8 cellular contexts compared by ENCODE assay signal in genomic region chr2:26068602-26069298, GRCh38. TPM values are rescaled to one million over a fixed set of nuclear protein-coding genes. Genes with fewer than 3 reads are reported as not detected.
DNase-seq lines count a peak whose midpoint lies in the region; ATAC-seq and TF ChIP-seq lines count a peak whose summit lies in the region.

No MANE protein-coding gene starts in this region.

- H3K9me2 ChIP-seq in DOHH2 (replicated peaks; ENCODE audit: control insufficient read depth, low read length) = no peaks in the 10 kb centered on the region

- H3K4me3 ChIP-seq in DOHH2 (ENCODE audit: low read length) = no peak overlapping the region
- H3K4me3 ChIP-seq in psoas muscle = no peak overlapping the region

- no peaks in the 10 kb centered on the region for H3K9me3 Mint-ChIP-seq in T-cell
- H3K9me3 Mint-ChIP-seq in nephron progenitor cell = peaks cover 5% of the 10 kb centered on the region

- H3K4me2 ChIP-seq in DOHH2 (ENCODE audit: low read length) = peak overlapping the region; percentile 36

- H3K27ac Mint-ChIP-seq in T-cell (peak overlapping the region; percentile 38 to 85), nephron progenitor cell (no peak overlapping the region)

- 21 to 29% (median 23%) methylated on average over 4 of the region's 4 CpGs for WGBS in psoas muscle, 3 donors

- H3K4me3 Mint-ChIP-seq in T-cell (peak overlapping the region in 2 of 3 donors; percentile 3 to 42), nephron progenitor cell (no peak overlapping the region)

- H3K4me1 Mint-ChIP-seq in T-cell (peaks cover 53 to 65% (median 57%) of the 10 kb centered on the region in 3 donors), nephron progenitor cell (peaks cover 16% of the 10 kb centered on the region)

- DNase-seq in GM20000 (ENCODE audit: low spot score) (peak; percentile 66), T-cell (peak in 22 of 34 experiments; percentile 7 to 43 (median 18)), psoas muscle (no peak), HEK293T (ENCODE audit: extremely low spot score) (no peak), nephron progenitor cell (no peak)
- DNase-seq in effector CD4-positive, alpha-beta T cell = peak; percentile 27

- H3K27me3 Mint-ChIP-seq in T-cell (no peaks in the 10 kb centered on the region), nephron progenitor cell (ENCODE audit: low read depth, poor library complexity) (no peaks in the 10 kb centered on the region)

- peak; percentile 85 for ATAC-seq in HG03565 (IDR thresholded peaks at IDR 0.05; ENCODE audit: unreplicated experiment)
- ATAC-seq in T-cell (replicated peaks in 1 of 4) = peak; percentile 92 to 95 (median 94)
- peak in 3 of 4 donors; percentile 49 to 63 (median 62) for ATAC-seq in psoas muscle

- H3F3A ChIP-seq in DOHH2 (ENCODE audit: control insufficient read depth, insufficient read depth) = no peaks in the 10 kb centered on the region

- H3K4me1 ChIP-seq in DOHH2 (ENCODE audit: control insufficient read depth, low read length) (peaks cover 34% of the 10 kb centered on the region), psoas muscle (peaks cover 69% of the 10 kb centered on the region)

- POLR2A ChIA-PET in T-cell (lab: Charles Lee) = no interaction called here
- POLR2A ChIA-PET in HEK293T (lab: Yijun Ruan, JAX) = no interaction called here

- intact Hi-C loops in psoas muscle (cut with DNase I) = no loop called here

- H3K79me2 ChIP-seq in DOHH2 (ENCODE audit: control insufficient read depth, low read length) = peaks cover 91% of the 10 kb centered on the region

- H3K27me3 ChIP-seq in DOHH2 (ENCODE audit: control insufficient read depth, low read length) = no peaks in the 10 kb centered on the region
- H3K27me3 ChIP-seq in psoas muscle (ENCODE audit: insufficient read depth in 3 of 3, low read length in 2 of 3) = no peaks in the 10 kb centered on the region

- H3K36me3 ChIP-seq in DOHH2 (ENCODE audit: control insufficient read depth, low read length) (peaks cover 12% of the 10 kb centered on the region), psoas muscle (ENCODE audit: insufficient read depth in 1 of 2, low read depth in 1 of 2) (no peaks in the 10 kb centered on the region)

- no peaks in the 10 kb centered on the region for H3K9me3 ChIP-seq in DOHH2 (ENCODE audit: control insufficient read depth, insufficient read depth, low read length)
- H3K9me3 ChIP-seq in psoas muscle = no peaks in the 10 kb centered on the region

- H3K27ac ChIP-seq in DOHH2 (ENCODE audit: low read depth, low read length) (no peak overlapping the region), psoas muscle (peak overlapping the region; percentile 52)

- H3K36me3 Mint-ChIP-seq in T-cell (peaks cover 8% of the 10 kb centered on the region), nephron progenitor cell (ENCODE audit: low read depth) (peaks cover 60% of the 10 kb centered on the region)

- CTCF ChIA-PET in T-cell (lab: Charles Lee) = interaction anchor here in 1 of 2 donors (0.7 kb wide), 1 partner anchor 218 kb away, joined by 3 read pairs; no protein-coding TSS in a partner anchor
- CTCF ChIA-PET in HEK293T (lab: Yijun Ruan, JAX) = interaction anchor here (1.3 kb wide), 1 partner anchor 19 kb away, joined by 3 read pairs; no protein-coding TSS in a partner anchor

- peaks cover 10% of the 10 kb centered on the region for H4K20me1 ChIP-seq in DOHH2 (ENCODE audit: control insufficient read depth, insufficient read depth, low read depth, low read length)

- no peak for TF ChIP-seq CTCF in DOHH2 (IDR thresholded peaks at IDR 0.05; ENCODE audit: low read depth, low read length, poor library complexity, severe bottlenecking)
- TF ChIP-seq CTCF in GM20000 (IDR thresholded peaks at IDR 0.05; ENCODE audit: extremely low read depth, missing control alignments) = no peak
- no peak for TF ChIP-seq CTCF in psoas muscle (IDR thresholded peaks at IDR 0.05)
- no peak for TF ChIP-seq CTCF in nephron progenitor cell (IDR thresholded peaks at IDR 0.05)

TF ChIP-seq in HEK293T, 16 proteins besides CTCF, POLR2A, EP300 and RAD21:
- TF ChIP-seq ARNT (IDR thresholded peaks at IDR 0.05) (no peak), ELF4 (IDR thresholded peaks at IDR 0.05) (no peak), BHLHE40 (IDR thresholded peaks at IDR 0.05; ENCODE audit: borderline replicate concordance) (no peak)

RNA-seq across cellular contexts. Expression of gene RAB10, which starts 34.9 kb away (rescaled TPM):
- total RNA-seq in T-cell (10 to 100 TPM; 35.0 to 78.7 (median 71.2) TPM), psoas muscle (100 to 1,000 TPM; 131 to 164 (median 149) TPM)
- 100 to 1,000 TPM in 2 of 3 donors, 10 to 100 TPM in 1; 76.5 to 170 (median 116) TPM for polyA plus RNA-seq in psoas muscle

Comparison
In these comparisons a context has a peak if more than half of its experiments do, and no peak if none do; other contexts are left out.
1. DNase-seq: peak in GM20000 (single experiment), T-cell (22 of 34) and effector CD4-positive, alpha-beta T cell (single experiment); none in psoas muscle (0 of 2), HEK293T (single experiment) and nephron progenitor cell (single experiment).
2. Peak in every context shown above with its lines, with median percentiles within 50 percentile points of each other: ATAC-seq.